9 cellular contexts compared by ENCODE assay signal in genomic region chr14:68143341-68143807, GRCh38.
DNase-seq lines count a peak whose midpoint lies in the region; ATAC-seq and TF ChIP-seq lines count a peak whose summit lies in the region.
"Had no signal": no experiment of that assay in that cellular context is flagged by ENCODE, and none has a peak within 500 bp of the region (broad histone marks: within the 10 kb centered on the region; RNA-seq: fewer than 3 reads in every experiment).

No MANE protein-coding gene starts in this region.

- POLR2A ChIA-PET in HCT116 (lab: Charles Lee), result interaction anchor here (0.6 to 1.0 kb wide), 2 partner anchors 29 to 650 kb away, joined by 3 to 5 read pairs; partner anchors contain the start of gene ZFP36L1

- RAD21 ChIA-PET in HCT116 (lab: Charles Lee; ENCODE audit: low non-redundant PET in 1 of 2, low total read pairs in 2 of 2, uncharacterized antibody in 2 of 2, unreplicated experiment in 2 of 2), result no interaction called here

- no peak for TF ChIP-seq RAD21 in HCT116 (IDR thresholded peaks at IDR 0.05; ENCODE audit: low read depth)

- no peak for TF ChIP-seq CTCF in HCT116 (IDR thresholded peaks at IDR 0.05 in 2 of 3, conservative IDR thresholded peaks at IDR 0.05 in 1 of 3; ENCODE audit: borderline replicate concordance in 1 of 3, insufficient read depth in 1 of 3, low read depth in 2 of 3, low read length in 2 of 3)
- no peak for TF ChIP-seq CTCF in adrenal gland (IDR thresholded peaks at IDR 0.05)
- no peak for TF ChIP-seq CTCF in smooth muscle cell (IDR thresholded peaks at IDR 0.05; ENCODE audit: borderline replicate concordance, insufficient read depth, poor library complexity, severe bottlenecking)

- peaks cover 94 to 97% of the 10 kb centered on the region in 2 experiments for H3K4me1 ChIP-seq in HCT116 (ENCODE audit: control insufficient read depth in 1 of 2, insufficient read depth in 2 of 2, low read length in 2 of 2)
- peaks cover 37 to 64% of the 10 kb centered on the region in 2 donors for H3K4me1 ChIP-seq in adrenal gland (replicated peaks in 1 of 2)
- peaks cover 68% of the 10 kb centered on the region for H3K4me1 ChIP-seq in smooth muscle cell (ENCODE audit: low read depth)

- 0 out of 2 replicates have a peak overlapping the region, but pooled peaks have one; percentile 1 for H3K4me2 ChIP-seq in HCT116 (ENCODE audit: low read length)
- H3K4me2 ChIP-seq in smooth muscle cell, result no peak overlapping the region

- no peaks in the 10 kb centered on the region for H3K9me2 ChIP-seq in HCT116 (ENCODE audit: insufficient read depth)

- peaks cover 36% of the 10 kb centered on the region for H3F3A ChIP-seq in smooth muscle cell (ENCODE audit: low read depth)

- H3K27ac ChIP-seq in HCT116 (ENCODE audit: low read depth, low read length) (peak overlapping the region; percentile 99), adrenal gland (peak overlapping the region; percentile 51 to 91 (median 81)), smooth muscle cell (ENCODE audit: low read depth) (peak overlapping the region; percentile 100)

- no peaks in the 10 kb centered on the region for H3K27me3 ChIP-seq in HCT116 (ENCODE audit: insufficient read depth, low read length)
- no peaks in the 10 kb centered on the region for H3K27me3 ChIP-seq in adrenal gland
- H3K27me3 ChIP-seq in smooth muscle cell (ENCODE audit: low read depth), result no peaks in the 10 kb centered on the region

- intact Hi-C loops in HCT116 (cut with micrococcal nuclease) (loop anchor here (5.0 kb wide), 2 partner anchors 104 to 649 kb away; partner anchors contain the start of gene ZFP36L1), adrenal gland (cut with DNase I) (loop anchor here in 1 of 2 donors (10.0 kb wide), 1 partner anchor 101 kb away; no protein-coding TSS in a partner anchor)

- no peaks in the 10 kb centered on the region for H3K79me2 ChIP-seq in HCT116 (ENCODE audit: insufficient read depth, low read length)
- H3K79me2 ChIP-seq in smooth muscle cell (ENCODE audit: low read depth), result no peaks in the 10 kb centered on the region

- no peak overlapping the region for H3K4me3 ChIP-seq in HCT116 (replicated peaks in 1 of 2; ENCODE audit: low read depth in 1 of 2, low read length in 2 of 2)
- H3K4me3 ChIP-seq in adrenal gland, result no peak overlapping the region
- H3K4me3 ChIP-seq in smooth muscle cell, result no peak overlapping the region

- H3K9ac ChIP-seq in HCT116 (ENCODE audit: low read length) (no peak overlapping the region), smooth muscle cell (ENCODE audit: low read depth) (peak overlapping the region; percentile 25)

- no peak for TF ChIP-seq POLR2A in HCT116 (IDR thresholded peaks at IDR 0.05; ENCODE audit: borderline replicate concordance, extremely low read depth, insufficient read depth, insufficient read length)
- peak in 1 of 2 donors; percentile 21 for TF ChIP-seq POLR2A in adrenal gland (IDR thresholded peaks at IDR 0.05)

- no TSS peak for BruUV-seq in HCT116 (replicated peaks; lab: Mats Ljungman, UMichigan)

- CTCF ChIA-PET in HCT116 (lab: Charles Lee), result no interaction called here

- no peak for ATAC-seq in HCT116
- no peak for ATAC-seq in GM18520 (IDR thresholded peaks at IDR 0.05; ENCODE audit: unreplicated experiment)
- ATAC-seq in HG02884 (IDR thresholded peaks at IDR 0.05; ENCODE audit: unreplicated experiment), result no peak

- H3K36me3 ChIP-seq in HCT116 (ENCODE audit: control insufficient read depth in 1 of 2, insufficient read depth in 2 of 2, low read length in 2 of 2) (peaks cover 0 to 5% of the 10 kb centered on the region in 2 experiments; a peak in 1 of 4 replicates), adrenal gland (replicated peaks in 1 of 2) (no peaks in the 10 kb centered on the region), smooth muscle cell (ENCODE audit: low read depth) (no peaks in the 10 kb centered on the region)

- no peak for DNase-seq in HCT116 (ENCODE audit: low read depth, low spot score)
- DNase-seq in adrenal gland, result peak; percentile 71 to 95 (median 92)
- peak; percentile 27 for DNase-seq in inferior parietal cortex (ENCODE audit: extremely low spot score)
- DNase-seq in smooth muscle cell (lab: John Stamatoyannopoulos, UW; ENCODE audit: unreplicated experiment), result no peak
- DNase-seq in NCI-H1105 treated with DMSO at 0.1 percent for 48 hours (lab: John Stamatoyannopoulos, UW), result no peak
- no peak for DNase-seq in NCI-H187 (lab: John Stamatoyannopoulos, UW)
- DNase-seq: NCI-H345 had no signal

- peaks cover 0 to 6% of the 10 kb centered on the region in 2 experiments; a peak in 1 of 4 replicates for H3K9me3 ChIP-seq in HCT116 (ENCODE audit: control insufficient read depth in 1 of 2, insufficient read depth in 1 of 2, low read depth in 1 of 2, low read length in 2 of 2)
- H3K9me3 ChIP-seq in adrenal gland (replicated peaks in 1 of 3), result no peaks in the 10 kb centered on the region
- no peaks in the 10 kb centered on the region for H3K9me3 ChIP-seq in smooth muscle cell (replicated peaks; ENCODE audit: low read depth)

- H2AFZ ChIP-seq in HCT116 (ENCODE audit: low read depth, low read length, poor library complexity, severe bottlenecking) (no peak overlapping the region), smooth muscle cell (ENCODE audit: low read depth) (no peak overlapping the region)

- H4K20me1 ChIP-seq in HCT116 (ENCODE audit: insufficient read depth) (no peaks in the 10 kb centered on the region), smooth muscle cell (ENCODE audit: low read depth) (no peaks in the 10 kb centered on the region)

- WGBS in adrenal gland, 4 donors, result 16 to 33% (median 28%) methylated on average over 3 of the region's 3 CpGs
- WGBS in smooth muscle cell (ENCODE audit: low lambda C conversion rate), result 83% methylated on average over 3 of the region's 3 CpGs

TF ChIP-seq in HCT116, 20 proteins besides CTCF, POLR2A, EP300 and RAD21:
- TF ChIP-seq ELF1 (IDR thresholded peaks at IDR 0.05; ENCODE audit: borderline replicate concordance, low read depth) (no peak), EZH2 (IDR thresholded peaks at IDR 0.05) (no peak), MAX (IDR thresholded peaks at IDR 0.05) (no peak), FOSL1 (IDR thresholded peaks at IDR 0.05; ENCODE audit: low read depth) (no peak), SRF (IDR thresholded peaks at IDR 0.05; ENCODE audit: low read depth) (no peak), ZFX (IDR thresholded peaks at IDR 0.05) (no peak), ZBTB33 (IDR thresholded peaks at IDR 0.05; ENCODE audit: extremely low read depth, insufficient replicate concordance, low read length) (no peak), ATF3 (IDR thresholded peaks at IDR 0.05) (no peak), YY1 (IDR thresholded peaks at IDR 0.05; ENCODE audit: extremely low read depth, insufficient replicate concordance, low read depth, low read length) (no peak), EGR1 (IDR thresholded peaks at IDR 0.05; ENCODE audit: low read depth) (no peak)
TF ChIP-seq in HCT116: peak in this region for 0.

Comparison
In these comparisons a context has a peak if more than half of its experiments do, and no peak if none do; other contexts are left out.
1. DNase-seq: peak in adrenal gland (7 of 7) and inferior parietal cortex (single experiment); none in HCT116 (single experiment), smooth muscle cell (single experiment), NCI-H1105 treated with DMSO at 0.1 percent for 48 hours (single experiment) and NCI-H187 (0 of 2).
2. Peak in every context shown above with its lines, with median percentiles within 50 percentile points of each other: H3K27ac ChIP-seq.